ENCODE assay signal across 24 cellular contexts in the genomic region with DNA sequence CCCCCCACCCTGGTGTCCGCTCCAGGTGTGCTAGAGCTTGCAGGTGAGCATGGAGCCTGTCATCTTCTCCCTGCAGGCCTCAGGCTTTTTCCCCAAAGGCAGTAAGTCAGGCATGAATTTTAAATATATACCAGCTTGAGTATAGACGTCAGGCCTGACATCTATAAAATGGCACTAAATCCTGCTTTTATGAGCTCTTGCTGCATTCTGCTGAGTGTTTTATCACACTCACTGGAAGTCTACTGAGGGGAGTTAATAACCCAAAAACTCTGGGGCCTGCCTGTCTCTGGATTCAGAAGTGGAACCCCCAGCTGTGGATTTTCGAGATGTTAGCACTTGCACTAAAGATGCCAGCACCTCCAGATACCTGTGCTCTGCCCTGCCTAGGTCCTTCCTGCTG.
"Had no signal": no experiment of that assay in that cellular context is flagged by ENCODE, and none has a peak within 500 bp of the region (broad histone marks: within the 10 kb centered on the region; RNA-seq: fewer than 3 reads in every experiment).

No MANE protein-coding gene starts in this region.

- H3K36me3 ChIP-seq: esophagus muscularis mucosa, gastrocnemius medialis, left ventricle myocardium inferior, lower lobe of right lung, prostate gland, right lobe of liver, tibial artery, upper lobe of left lung, uterus had no signal

- H3K36me3 Mint-ChIP-seq: memory B cell; mesothelial cell of epicardium; natural killer cell; stimulated activated memory B cell treated with anti-CD40 and anti-IgM and Interleukin-4, amounts not matched to agents 10 μg/mL and 1 μg/mL and 100 μg/mL, for 72 hours had no signal

- H3K27ac ChIP-seq: epithelial cell of prostate, esophagus muscularis mucosa, gastrocnemius medialis, left ventricle myocardium inferior, lower lobe of right lung, parathyroid adenoma, prostate gland, right lobe of liver, tibial artery, upper lobe of left lung, uterus had no signal

- ATAC-seq: gastrocnemius medialis; lower lobe of right lung; right lobe of liver; stimulated activated memory B cell treated with anti-CD40 and anti-IgM and Interleukin-4, amounts not matched to agents 10 μg/mL and 1 μg/mL and 100 μg/mL, for 72 hours had no signal

- H3K4me3 ChIP-seq: esophagus muscularis mucosa, gastrocnemius medialis, left ventricle myocardium inferior, lower lobe of right lung, prostate gland, right lobe of liver, tibial artery, upper lobe of left lung, uterus had no signal

- H3K79me2 ChIP-seq: parathyroid adenoma had no signal

- H3K4me1 ChIP-seq: left ventricle myocardium inferior, prostate gland, right lobe of liver, tibial artery, uterus had no signal

- H3K4me3 Mint-ChIP-seq: memory B cell; mesothelial cell of epicardium; natural killer cell; neural crest cell; stimulated activated memory B cell treated with anti-CD40 and anti-IgM and Interleukin-4, amounts not matched to agents 10 μg/mL and 1 μg/mL and 100 μg/mL, for 72 hours; stimulated activated naive CD8-positive, alpha-beta T cell treated with anti-CD3 and anti-CD28 coated beads, Interleukin-15, Interleukin-2, amounts not matched to agents 100 ng/mL and 50 ng/mL, for 24 hours had no signal

- H3K9ac ChIP-seq: parathyroid adenoma had no signal

- DNase-seq: effector memory CD4-positive, alpha-beta T cell; gastrocnemius medialis; immature natural killer cell; left ventricle myocardium inferior; lower lobe of right lung; natural killer cell; occipital lobe; retina; stimulated activated CD4-positive, alpha-beta T cell treated with anti-CD3 and anti-CD28 coated beads, Interleukin-4, amount 100 ng/mL, for 1 hour; stimulated activated CD8-positive, alpha-beta memory T cell treated with anti-CD3 and anti-CD28 coated beads, Interleukin-4, amount 100 ng/mL, for 48 hours; tibial artery; upper lobe of left lung; uterus had no signal

- H3K9me3 Mint-ChIP-seq: immature natural killer cell; memory B cell; mesothelial cell of epicardium; natural killer cell; neural crest cell; stimulated activated memory B cell treated with anti-CD40 and anti-IgM and Interleukin-4, amounts not matched to agents 10 μg/mL and 1 μg/mL and 100 μg/mL, for 72 hours; stimulated activated naive CD8-positive, alpha-beta T cell treated with anti-CD3 and anti-CD28 coated beads, Interleukin-15, Interleukin-2, amounts not matched to agents 100 ng/mL and 50 ng/mL, for 24 hours had no signal

- FAIRE-seq: keratinocyte had no signal

- H3K27ac Mint-ChIP-seq: memory B cell; mesothelial cell of epicardium; stimulated activated memory B cell treated with anti-CD40 and anti-IgM and Interleukin-4, amounts not matched to agents 10 μg/mL and 1 μg/mL and 100 μg/mL, for 72 hours; stimulated activated naive CD8-positive, alpha-beta T cell treated with anti-CD3 and anti-CD28 coated beads, Interleukin-15, Interleukin-2, amounts not matched to agents 100 ng/mL and 50 ng/mL, for 24 hours had no signal

- H3K9me3 ChIP-seq: esophagus muscularis mucosa, gastrocnemius medialis, left ventricle myocardium inferior, lower lobe of right lung, prostate gland, right lobe of liver, tibial artery, upper lobe of left lung, uterus had no signal

- H2AFZ ChIP-seq: parathyroid adenoma had no signal

- H3K27me3 ChIP-seq: gastrocnemius medialis, right lobe of liver, upper lobe of left lung, uterus had no signal

- H3K4me1 Mint-ChIP-seq: memory B cell; stimulated activated memory B cell treated with anti-CD40 and anti-IgM and Interleukin-4, amounts not matched to agents 10 μg/mL and 1 μg/mL and 100 μg/mL, for 72 hours had no signal
